Comparison of ENCODE assay signal across 16 cellular contexts in the genomic region with DNA sequence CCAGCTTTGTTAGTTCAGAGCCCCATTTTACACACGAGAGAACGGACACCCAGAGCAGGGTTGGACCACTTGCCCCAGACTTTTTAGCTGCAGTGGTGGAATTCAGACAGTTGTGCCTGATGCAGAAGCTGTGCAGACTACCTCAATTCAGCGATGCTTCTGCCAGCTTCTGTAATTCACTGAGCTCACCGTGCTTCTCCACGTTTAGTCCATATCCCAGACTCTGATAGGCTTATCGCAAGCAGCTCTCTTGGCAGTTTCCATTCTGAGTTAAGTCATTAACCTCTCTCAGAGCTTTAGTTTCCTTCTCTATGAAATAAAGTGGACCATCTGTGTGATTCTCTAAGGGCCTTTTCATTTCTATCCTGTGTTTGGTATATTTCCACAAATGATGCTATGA. TPM values are rescaled to one million over a fixed set of nuclear protein-coding genes. Genes with fewer than 3 reads are reported as not detected.
"Had no signal": no experiment of that assay in that cellular context is flagged by ENCODE, and none has a peak within 500 bp of the region (broad histone marks: within the 10 kb centered on the region; RNA-seq: fewer than 3 reads in every experiment).

No MANE protein-coding gene starts in this region.

- H3K9me3 ChIP-seq: adrenal gland, lower lobe of right lung, tibial artery had no signal

- H3K4me3 ChIP-seq: adrenal gland, lower lobe of right lung, tibial artery had no signal

- H3K4me3 Mint-ChIP-seq: natural killer cell had no signal

- H3K36me3 Mint-ChIP-seq: activated naive CD4-positive, alpha-beta T cell treated with anti-CD3 and anti-CD28 coated beads, Interleukin-2, amount 50 U/mL, for 72 hours; natural killer cell had no signal

- H3K9ac ChIP-seq: parathyroid adenoma had no signal

- DNase-seq: activated CD4-positive, CD25-positive, alpha-beta regulatory T cell treated with anti-CD3 and anti-CD28 coated beads, Interleukin-2, amount 50 U/mL, for 72 hours; activated CD8-positive, alpha-beta memory T cell treated with anti-CD3 and anti-CD28 coated beads for 24 hours; activated gamma-delta T cell; adrenal gland; erythroblast; lower lobe of right lung; natural killer cell; stimulated activated CD4-positive, alpha-beta T cell treated with anti-CD3 and anti-CD28 coated beads, Interleukin-12 subunit alpha, Interleukin-12 subunit beta, amount 100 ng/mL, for 4 hours; stimulated activated CD4-positive, alpha-beta T cell treated with anti-CD3 and anti-CD28 coated beads, Interleukin-1b, Interleukin-23, amount 100 ng/mL, for 48 hours; stimulated activated CD8-positive, alpha-beta memory T cell treated with anti-CD3 and anti-CD28 coated beads, Interleukin-4, amount 100 ng/mL, for 48 hours; stimulated activated naive CD4-positive, alpha-beta T cell treated with Interleukin-2 at 50 U/mL for 16 hours; T1000; tibial artery had no signal

- H3K27ac ChIP-seq: parathyroid adenoma, tibial artery had no signal

- H3K27ac Mint-ChIP-seq: activated naive CD4-positive, alpha-beta T cell treated with anti-CD3 and anti-CD28 coated beads, Interleukin-2, amount 50 U/mL, for 72 hours; natural killer cell had no signal

- H3K9me3 Mint-ChIP-seq: activated naive CD4-positive, alpha-beta T cell treated with anti-CD3 and anti-CD28 coated beads, Interleukin-2, amount 50 U/mL, for 72 hours; natural killer cell had no signal

- H3K27me3 ChIP-seq: adrenal gland, tibial artery had no signal

- ATAC-seq: activated naive CD4-positive, alpha-beta T cell treated with anti-CD3 and anti-CD28 coated beads, Interleukin-2, amount 50 U/mL, for 72 hours; natural killer cell had no signal

- H2AFZ ChIP-seq: parathyroid adenoma had no signal

- H3K4me1 ChIP-seq: parathyroid adenoma, tibial artery had no signal

- H3K36me3 ChIP-seq: adrenal gland, lower lobe of right lung, tibial artery had no signal

RNA-seq across cellular contexts. Expression of gene CEMIP, which starts 47.0 kb away (rescaled TPM):
- total RNA-seq: activated naive CD4-positive, alpha-beta T cell treated with anti-CD3 and anti-CD28 coated beads, Interleukin-2, amount 50 U/mL, for 72 hours; T-helper 1 cell treated with Interleukin-12 subunit alpha and Interleukin-12 subunit beta and Interleukin-4 antibody, amounts not matched to agents 30 ng/mL and 1 ng/mL, for 36 hours had no signal
